Comparison of ENCODE assay signal across 19 cellular contexts in genomic region chr7:158776474-158776873, GRCh38.
"Had no signal": no experiment of that assay in that cellular context is flagged by ENCODE, and none has a peak within 500 bp of the region (broad histone marks: within the 10 kb centered on the region; RNA-seq: fewer than 3 reads in every experiment).

No MANE protein-coding gene starts in this region.

- H3K27ac ChIP-seq: coronary artery, foreskin keratinocyte, hepatocyte, psoas muscle, right lobe of liver, spleen, tibial nerve had no signal

- H3K27me3 Mint-ChIP-seq: stimulated activated memory B cell treated with anti-CD40 and anti-IgM and Interleukin-4, amounts not matched to agents 10 μg/mL and 1 μg/mL and 100 μg/mL, for 72 hours; stimulated activated naive CD8-positive, alpha-beta T cell treated with anti-CD3 and anti-CD28 coated beads, Interleukin-15, Interleukin-2, amounts not matched to agents 100 ng/mL and 50 ng/mL, for 24 hours had no signal

- H3K4me3 ChIP-seq: coronary artery, hepatocyte, psoas muscle, right lobe of liver, spleen, tibial nerve had no signal

- H3K9me3 ChIP-seq: psoas muscle, right lobe of liver, spleen, tibial nerve had no signal

- H3K27ac Mint-ChIP-seq: endodermal cell; nephron progenitor cell; stimulated activated memory B cell treated with anti-CD40 and anti-IgM and Interleukin-4, amounts not matched to agents 10 μg/mL and 1 μg/mL and 100 μg/mL, for 72 hours; stimulated activated naive CD8-positive, alpha-beta T cell treated with anti-CD3 and anti-CD28 coated beads, Interleukin-15, Interleukin-2, amounts not matched to agents 100 ng/mL and 50 ng/mL, for 24 hours had no signal

- ATAC-seq: foreskin keratinocyte; psoas muscle; right lobe of liver; stimulated activated memory B cell treated with anti-CD40 and anti-IgM and Interleukin-4, amounts not matched to agents 10 μg/mL and 1 μg/mL and 100 μg/mL, for 72 hours had no signal

- DNase-seq: effector CD4-positive, alpha-beta T cell; endodermal cell; erythroblast; foreskin keratinocyte; head of caudate nucleus; mammary epithelial cell; nephron progenitor cell; psoas muscle; retina; right lobe of liver; spleen; stimulated activated CD4-positive, alpha-beta T cell treated with anti-CD3 and anti-CD28 coated beads, Interleukin-15, amount 100 ng/mL, for 24 hours; stimulated activated CD4-positive, alpha-beta T cell treated with anti-CD3 and anti-CD28 coated beads, Interleukin-1b, Interleukin-23, amount 100 ng/mL, for 48 hours; stimulated activated CD4-positive, alpha-beta T cell treated with anti-CD3 and anti-CD28 coated beads, Interleukin-4, amount 100 ng/mL, for 24 hours had no signal

- H3K9me3 Mint-ChIP-seq: endodermal cell; nephron progenitor cell; stimulated activated memory B cell treated with anti-CD40 and anti-IgM and Interleukin-4, amounts not matched to agents 10 μg/mL and 1 μg/mL and 100 μg/mL, for 72 hours; stimulated activated naive CD8-positive, alpha-beta T cell treated with anti-CD3 and anti-CD28 coated beads, Interleukin-15, Interleukin-2, amounts not matched to agents 100 ng/mL and 50 ng/mL, for 24 hours had no signal

- H3K4me3 Mint-ChIP-seq: endodermal cell; nephron progenitor cell; stimulated activated memory B cell treated with anti-CD40 and anti-IgM and Interleukin-4, amounts not matched to agents 10 μg/mL and 1 μg/mL and 100 μg/mL, for 72 hours; stimulated activated naive CD8-positive, alpha-beta T cell treated with anti-CD3 and anti-CD28 coated beads, Interleukin-15, Interleukin-2, amounts not matched to agents 100 ng/mL and 50 ng/mL, for 24 hours had no signal

- H3K4me1 Mint-ChIP-seq: nephron progenitor cell had no signal

- H3K27me3 ChIP-seq: foreskin keratinocyte, hepatocyte, right lobe of liver, spleen, tibial nerve had no signal

- H3K4me1 ChIP-seq: foreskin keratinocyte, right lobe of liver, tibial nerve had no signal
